Comparison of ENCODE assay signal across 9 cellular contexts in genomic region chr2:36672199-36672598, GRCh38. TPM values are rescaled to one million over a fixed set of nuclear protein-coding genes. Genes with fewer than 3 reads are reported as not detected.
DNase-seq lines count a peak whose midpoint lies in the region; ATAC-seq and TF ChIP-seq lines count a peak whose summit lies in the region.
"Had no signal": no experiment of that assay in that cellular context is flagged by ENCODE, and none has a peak within 500 bp of the region (broad histone marks: within the 10 kb centered on the region; RNA-seq: fewer than 3 reads in every experiment).

No MANE protein-coding gene starts in this region.

- no TSS peak for BruUV-seq in HCT116 (replicated peaks; lab: Mats Ljungman, UMichigan)

- peak; percentile 74 for ATAC-seq in HCT116
- ATAC-seq in GM19324 (IDR thresholded peaks at IDR 0.05; ENCODE audit: low FRiP score, unreplicated experiment) = no peak

- RAD21 ChIA-PET in HCT116 (lab: Charles Lee; ENCODE audit: low non-redundant PET in 1 of 2, low total read pairs in 2 of 2, uncharacterized antibody in 2 of 2, unreplicated experiment in 2 of 2) = no interaction called here

- CTCF ChIA-PET in HCT116 (lab: Charles Lee) = interaction anchor here (1.3 to 3.0 kb wide), 3 partner anchors 212 to 321 kb away, joined by 3 to 11 read pairs (median 5); no protein-coding TSS in a partner anchor

- H3K4me2 ChIP-seq in HCT116 (ENCODE audit: low read length) = no peak overlapping the region

- H3K9me2 ChIP-seq in HCT116 (ENCODE audit: insufficient read depth) = no peaks in the 10 kb centered on the region

- 46 to 83% (median 63%) methylated on average over 1 of the region's 1 CpG for WGBS in spleen, 5 donors

- H3K79me2 ChIP-seq in HCT116 (ENCODE audit: insufficient read depth, low read length) = no peaks in the 10 kb centered on the region

- POLR2A ChIA-PET in HCT116 (lab: Charles Lee) = no interaction called here

- H3K4me3 ChIP-seq in AG09309 (ENCODE audit: control insufficient read depth, low read depth, low read length) = no peak overlapping the region
- no peak overlapping the region for H3K4me3 ChIP-seq in HCT116 (replicated peaks in 1 of 2; ENCODE audit: low read depth in 1 of 2, low read length in 2 of 2)
- no peak overlapping the region for H3K4me3 ChIP-seq in spleen
- H3K4me3 ChIP-seq: skin epidermis had no signal

- no peaks in the 10 kb centered on the region for H3K36me3 ChIP-seq in HCT116 (ENCODE audit: control insufficient read depth in 1 of 2, insufficient read depth in 2 of 2, low read length in 2 of 2)
- no peaks in the 10 kb centered on the region for H3K36me3 ChIP-seq in spleen

- H3K27ac ChIP-seq in HCT116 (ENCODE audit: low read depth, low read length) (no peak overlapping the region), VCaP (no peak overlapping the region), spleen (no peak overlapping the region)
- H3K27ac ChIP-seq: skin epidermis had no signal

- H3K27me3 ChIP-seq in HCT116 (ENCODE audit: insufficient read depth, low read length) (no peaks in the 10 kb centered on the region), spleen (replicated peaks in 1 of 7) (no peaks in the 10 kb centered on the region)

- TF ChIP-seq RAD21 in HCT116 (IDR thresholded peaks at IDR 0.05; ENCODE audit: low read depth) = peak; percentile 72

- H2AFZ ChIP-seq in HCT116 (ENCODE audit: low read depth, low read length, poor library complexity, severe bottlenecking) = no peak overlapping the region

- intact Hi-C loops in HCT116 (cut with micrococcal nuclease) (loop anchor here (5.0 to 10.0 kb wide), 4 partner anchors 120 to 787 kb away; no protein-coding TSS in a partner anchor), spleen (cut with DNase I; ENCODE audit: low total_unique reads) (no loop called here)

- H4K20me1 ChIP-seq in HCT116 (ENCODE audit: insufficient read depth) = no peaks in the 10 kb centered on the region

- no peak for DNase-seq in AG09309 (ENCODE audit: low read depth)
- peak; percentile 32 for DNase-seq in HCT116 (ENCODE audit: low read depth, low spot score)
- peak; percentile 22 for DNase-seq in inferior parietal cortex (ENCODE audit: extremely low spot score)
- DNase-seq in HPDE6-E6E7 (ENCODE audit: extremely low spot score) = no peak
- DNase-seq in D341Med (ENCODE audit: low spot score) = no peak
- DNase-seq in spleen = no peak

- TF ChIP-seq POLR2A in HCT116 (IDR thresholded peaks at IDR 0.05; ENCODE audit: borderline replicate concordance, extremely low read depth, insufficient read depth, insufficient read length) (no peak), spleen (IDR thresholded peaks at IDR 0.05) (no peak)

- H3K4me1 ChIP-seq in HCT116 (ENCODE audit: control insufficient read depth in 1 of 2, insufficient read depth in 2 of 2, low read length in 2 of 2) (no peaks in the 10 kb centered on the region), spleen (peaks cover 0 to 2% (median 0%) of the 10 kb centered on the region in 6 donors)

- no peaks in the 10 kb centered on the region for H3K9me3 ChIP-seq in HCT116 (ENCODE audit: control insufficient read depth in 1 of 2, insufficient read depth in 1 of 2, low read depth in 1 of 2, low read length in 2 of 2)
- no peaks in the 10 kb centered on the region for H3K9me3 ChIP-seq in spleen

- TF ChIP-seq CTCF in AG09309 (IDR thresholded peaks at IDR 0.05; ENCODE audit: control insufficient read depth, insufficient read depth, low read depth, low read length, missing control alignments) = peak; percentile 71
- TF ChIP-seq CTCF in HCT116 (IDR thresholded peaks at IDR 0.05 in 2 of 3, conservative IDR thresholded peaks at IDR 0.05 in 1 of 3; ENCODE audit: borderline replicate concordance in 1 of 3, insufficient read depth in 1 of 3, low read depth in 2 of 3, low read length in 2 of 3) = peak; percentile 41 to 68 (median 65); a peak in 4 of 6 replicates
- peak; percentile 67 for TF ChIP-seq CTCF in VCaP (conservative IDR thresholded peaks at IDR 0.05)
- TF ChIP-seq CTCF in spleen (IDR thresholded peaks at IDR 0.05 in 8 of 11, conservative IDR thresholded peaks at IDR 0.05 in 3 of 11) = no peak

- no peak overlapping the region for H3K9ac ChIP-seq in HCT116 (ENCODE audit: low read length)

TF ChIP-seq in HCT116, 20 proteins besides CTCF, POLR2A, EP300 and RAD21:
- TF ChIP-seq FOSL1 (IDR thresholded peaks at IDR 0.05; ENCODE audit: low read depth) (no peak), POLR2AphosphoS5 (IDR thresholded peaks at IDR 0.05; ENCODE audit: low read depth, low read length) (no peak), ZFX (IDR thresholded peaks at IDR 0.05) (no peak), EZH2 (IDR thresholded peaks at IDR 0.05) (no peak), EGR1 (IDR thresholded peaks at IDR 0.05; ENCODE audit: low read depth) (no peak), ATF3 (IDR thresholded peaks at IDR 0.05) (no peak), YY1 (IDR thresholded peaks at IDR 0.05; ENCODE audit: extremely low read depth, insufficient replicate concordance, low read depth, low read length) (no peak)

RNA-seq across cellular contexts. Expression of gene VIT, which starts 24.3 kb away (rescaled TPM):
- total RNA-seq in HCT116 (2021; ENCODE audit: unreplicated experiment) (not detected), spleen (under 1 TPM in 1 of 7 donors, not detected in 6; 0.66 TPM)
- not detected in 2 replicates for polyA plus RNA-seq in HCT116 (2012)
- under 1 TPM; 0.05 to 0.74 (median 0.11) TPM for polyA plus RNA-seq in spleen

Comparison
In these comparisons a context has a peak if more than half of its experiments do, and no peak if none do; other contexts are left out.
1. DNase-seq: peak in HCT116 (single experiment) and inferior parietal cortex (single experiment); none in AG09309 (single experiment), HPDE6-E6E7 (single experiment), D341Med (single experiment) and spleen (single experiment).
2. CTCF ChIP-seq: peak in AG09309 (single experiment), HCT116 (3 of 3) and VCaP (single experiment); none in spleen (0 of 11).